In the genomic region with DNA sequence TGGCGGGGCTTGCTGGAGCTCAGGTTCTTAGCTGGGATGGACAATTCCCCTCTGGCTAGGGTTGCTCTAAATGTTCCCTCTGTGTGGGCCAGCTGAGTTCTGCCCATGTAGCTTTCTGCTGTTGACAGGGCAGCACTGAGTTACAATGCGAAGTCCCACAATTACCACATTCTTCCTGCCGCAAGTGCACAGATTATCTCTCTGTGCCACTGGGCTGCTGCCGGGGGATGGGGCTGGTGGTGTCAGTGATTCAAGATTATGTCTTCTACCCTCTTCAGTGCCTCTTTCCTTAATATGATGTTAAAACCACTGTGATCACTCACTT, we compare ENCODE assay signal across 15 cellular contexts.
DNase-seq lines count a peak whose midpoint lies in the region; ATAC-seq and TF ChIP-seq lines count a peak whose summit lies in the region.
"Had no signal": no experiment of that assay in that cellular context is flagged by ENCODE, and none has a peak within 500 bp of the region (broad histone marks: within the 10 kb centered on the region; RNA-seq: fewer than 3 reads in every experiment).

No MANE protein-coding gene starts in this region.

- H3K4me1 Mint-ChIP-seq in CD8-positive, alpha-beta memory T cell, result no peaks in the 10 kb centered on the region
- H3K4me1 Mint-ChIP-seq: CD4-positive, alpha-beta memory T cell had no signal

- no peak for ATAC-seq in HG02840 (IDR thresholded peaks at IDR 0.05; ENCODE audit: low FRiP score, unreplicated experiment)
- ATAC-seq: HCT116, Panc1 had no signal

- POLR2A ChIA-PET in CD8-positive, alpha-beta memory T cell (lab: Charles Lee), result no interaction called here

- WGBS in neuronal stem cell (ENCODE audit: extremely low coverage in 2 of 2, insufficient read length in 2 of 2, insufficient replicate concordance in 1 of 2), 2 donors, result no CpG with 5 or more reads among the region's 4 CpGs

- no peak overlapping the region for H2BK12ac ChIP-seq in neuronal stem cell (ENCODE audit: low read length)

- H3K9me3 ChIP-seq in WERI-Rb-1 (ENCODE audit: severe bottlenecking) (peaks cover 2% of the 10 kb centered on the region), neuronal stem cell (replicated peaks in 1 of 2; ENCODE audit: control insufficient read depth in 2 of 2, insufficient read depth in 1 of 2, low read depth in 1 of 2, low read length in 2 of 2) (no peaks in the 10 kb centered on the region)
- no peaks in the 10 kb centered on the region for H3K9me3 ChIP-seq in CD8-positive, alpha-beta memory T cell (ENCODE audit: low read length)

- H3K4me3 ChIP-seq in Jurkat, Clone E6-1 (ENCODE audit: low read length), result no peak overlapping the region
- no peak overlapping the region for H3K4me3 ChIP-seq in WERI-Rb-1 (ENCODE audit: low read depth, low read length)
- H3K4me3 ChIP-seq in neuronal stem cell (ENCODE audit: low read length in 2 of 2), result no peak overlapping the region
- H3K4me3 ChIP-seq in CD8-positive, alpha-beta memory T cell (ENCODE audit: low read length), result no peak overlapping the region

- H3K27me3 ChIP-seq in WERI-Rb-1 (ENCODE audit: insufficient read depth, low read depth, severe bottlenecking) (no peaks in the 10 kb centered on the region), neuronal stem cell (ENCODE audit: control insufficient read depth in 3 of 3, insufficient read depth in 3 of 3, low read depth in 1 of 3, low read length in 3 of 3) (no peaks in the 10 kb centered on the region)
- no peaks in the 10 kb centered on the region for H3K27me3 ChIP-seq in CD8-positive, alpha-beta memory T cell (ENCODE audit: insufficient read depth, low read length, poor library complexity, severe bottlenecking)

- H3K9ac ChIP-seq in neuronal stem cell (ENCODE audit: low read depth, low read length, poor library complexity), result no peak overlapping the region

- no peak overlapping the region for H3K14ac ChIP-seq in neuronal stem cell (ENCODE audit: low read length)

- H3K27me3 Mint-ChIP-seq in CD8-positive, alpha-beta memory T cell, result peaks cover 0 to 4% of the 10 kb centered on the region in 2 donors
- H3K27me3 Mint-ChIP-seq: CD4-positive, alpha-beta memory T cell had no signal

- H2BK5ac ChIP-seq in neuronal stem cell (ENCODE audit: low read length), result peak overlapping the region; percentile 2

- peaks cover 0 to 4% of the 10 kb centered on the region in 2 donors for H3K4me1 ChIP-seq in neuronal stem cell (ENCODE audit: control insufficient read depth in 2 of 2, insufficient read depth in 1 of 2, low read depth in 1 of 2, low read length in 2 of 2)
- no peaks in the 10 kb centered on the region for H3K4me1 ChIP-seq in CD8-positive, alpha-beta memory T cell (ENCODE audit: insufficient read depth, low read length)

- no peak overlapping the region for H3K18ac ChIP-seq in neuronal stem cell (ENCODE audit: low read length)

- H2AFZ ChIP-seq in neuronal stem cell (ENCODE audit: low read length), result no peak overlapping the region

- no peak overlapping the region for H3K23ac ChIP-seq in neuronal stem cell (ENCODE audit: low read depth, low read length, poor library complexity)

- CTCF ChIA-PET in CD8-positive, alpha-beta memory T cell (lab: Charles Lee), result no interaction called here

- H4K91ac ChIP-seq in neuronal stem cell (ENCODE audit: low read depth, low read length, poor library complexity), result no peak overlapping the region

- no peaks in the 10 kb centered on the region for H3K79me1 ChIP-seq in neuronal stem cell (ENCODE audit: low read depth, low read length)

- H2AK5ac ChIP-seq in neuronal stem cell (ENCODE audit: low read depth, low read length), result no peak overlapping the region

- no peaks in the 10 kb centered on the region for H3K36me3 Mint-ChIP-seq in CD8-positive, alpha-beta memory T cell
- H3K36me3 Mint-ChIP-seq: CD4-positive, alpha-beta memory T cell had no signal

- H4K8ac ChIP-seq in neuronal stem cell (ENCODE audit: low read depth, low read length), result no peak overlapping the region

- no peak overlapping the region for H2BK15ac ChIP-seq in neuronal stem cell (ENCODE audit: low read length)

- no peak overlapping the region for H2BK120ac ChIP-seq in neuronal stem cell (ENCODE audit: low read depth, low read length)

- H3K4me2 ChIP-seq in neuronal stem cell (ENCODE audit: insufficient read depth, low read length, poor library complexity, severe bottlenecking), result no peak overlapping the region

- no peak overlapping the region for H3K4ac ChIP-seq in neuronal stem cell (ENCODE audit: low read length)

- no peak overlapping the region for H3K27ac ChIP-seq in WERI-Rb-1
- H3K27ac ChIP-seq in neuronal stem cell (replicated peaks; ENCODE audit: low read length), result no peak overlapping the region
- H3K27ac ChIP-seq in CD8-positive, alpha-beta memory T cell (ENCODE audit: low read depth, low read length), result no peak overlapping the region
- H3K27ac ChIP-seq: HL-60 had no signal

- TF ChIP-seq CTCF in WERI-Rb-1 (IDR thresholded peaks at IDR 0.05; ENCODE audit: low read depth, low read length), result no peak

- H3K27ac Mint-ChIP-seq in CD8-positive, alpha-beta memory T cell, result no peak overlapping the region
- H3K27ac Mint-ChIP-seq: CD4-positive, alpha-beta memory T cell had no signal

- DNase-seq in Daoy (ENCODE audit: low read depth), result peak; percentile 13
- peak; percentile 8 for DNase-seq in Jurkat, Clone E6-1 (ENCODE audit: low read depth, low spot score)
- DNase-seq in WERI-Rb-1, result peak; percentile 26
- no peak for DNase-seq in neuronal stem cell (ENCODE audit: low spot score)
- DNase-seq in CD8-positive, alpha-beta memory T cell, result no peak
- DNase-seq in NAMALWA (ENCODE audit: low spot score), result no peak
- DNase-seq: CD4-positive, alpha-beta memory T cell; NCI-H1436; NCI-H2029 treated with DMSO at 0.1 percent for 48 hours; NCI-H774; SHP77 had no signal

- no peak overlapping the region for H3K4me3 Mint-ChIP-seq in CD8-positive, alpha-beta memory T cell
- H3K4me3 Mint-ChIP-seq: CD4-positive, alpha-beta memory T cell had no signal

- peaks cover 2 to 16% (median 6%) of the 10 kb centered on the region in 5 donors for H3K9me3 Mint-ChIP-seq in CD8-positive, alpha-beta memory T cell

- no peaks in the 10 kb centered on the region for H3K36me3 ChIP-seq in WERI-Rb-1
- H3K36me3 ChIP-seq in neuronal stem cell (replicated peaks in 1 of 2; ENCODE audit: control insufficient read depth in 2 of 2, insufficient read depth in 2 of 2, low read length in 2 of 2), result no peaks in the 10 kb centered on the region
- no peaks in the 10 kb centered on the region for H3K36me3 ChIP-seq in CD8-positive, alpha-beta memory T cell (ENCODE audit: insufficient read depth, low read length)

Comparison
In these comparisons a context has a peak if more than half of its experiments do, and no peak if none do; other contexts are left out.
1. DNase-seq: peak in Daoy (single experiment), Jurkat, Clone E6-1 (single experiment) and WERI-Rb-1 (single experiment); none in neuronal stem cell (single experiment), CD8-positive, alpha-beta memory T cell (0 of 5) and NAMALWA (single experiment).